ENCODE assay signal across 22 cellular contexts in genomic region chr20:45323731-45324130, GRCh38. TPM values are rescaled to one million over a fixed set of nuclear protein-coding genes. Genes with fewer than 3 reads are reported as not detected.
DNase-seq lines count a peak whose midpoint lies in the region; ATAC-seq and TF ChIP-seq lines count a peak whose summit lies in the region.
"Had no signal": no experiment of that assay in that cellular context is flagged by ENCODE, and none has a peak within 500 bp of the region (broad histone marks: within the 10 kb centered on the region; RNA-seq: fewer than 3 reads in every experiment).

No MANE protein-coding gene starts in this region.

- 0 out of 2 replicates have a peak, but pooled peaks have one; percentile 15 for ATAC-seq in Panc1
- no peak for ATAC-seq in effector memory CD8-positive, alpha-beta T cell (replicated peaks)
- ATAC-seq: stimulated activated effector memory CD8-positive, alpha-beta T cell treated with anti-CD3 and anti-CD28 coated beads, Interleukin-12 subunit alpha, Interleukin-12 subunit beta, amount 100 ng/mL, for 72 hours had no signal

- CTCF ChIA-PET in Caco-2 (lab: Charles Lee) (interaction anchor here (0.7 to 7.4 kb wide), 22 partner anchors 11 to 447 kb away, joined by 3 to 278 read pairs (median 11); partner anchors contain the start of genes PIGT, SYS1, WFDC10A and WFDC2), Panc1 (lab: Charles Lee) (interaction anchor here (0.6 to 1.5 kb wide), 3 partner anchors 12 to 445 kb away, joined by 3 to 10 read pairs (median 3); no protein-coding TSS in a partner anchor)

- H3K79me2 ChIP-seq in osteoblast (ENCODE audit: insufficient read depth, low read length): peaks cover 8% of the 10 kb centered on the region

- H3K27me3 Mint-ChIP-seq in Caco-2 (ENCODE audit: insufficient read depth, unreplicated experiment): no peaks in the 10 kb centered on the region
- H3K27me3 Mint-ChIP-seq in effector memory CD8-positive, alpha-beta T cell: no peaks in the 10 kb centered on the region
- H3K27me3 Mint-ChIP-seq: activated naive CD8-positive, alpha-beta T cell; CD4-positive, CD25-positive, alpha-beta regulatory T cell had no signal

- H3K4me3 Mint-ChIP-seq in Caco-2 (ENCODE audit: unreplicated experiment): no peak overlapping the region
- no peak overlapping the region for H3K4me3 Mint-ChIP-seq in effector memory CD8-positive, alpha-beta T cell
- H3K4me3 Mint-ChIP-seq: activated naive CD8-positive, alpha-beta T cell; activated T-helper 1 cell treated with anti-CD3 and anti-CD28 coated beads, Interleukin-12 subunit alpha, Interleukin-12 subunit beta, Interleukin-2, Interleukin-4 antibody, amounts not matched to agents 30 ng/mL and 10 ng/mL and 1 ng/mL, durations not matched to agents 14 hours and 24 hours and 36 hours; CD4-positive, CD25-positive, alpha-beta regulatory T cell; nephron; stimulated activated effector memory CD8-positive, alpha-beta T cell treated with anti-CD3 and anti-CD28 coated beads, Interleukin-12 subunit alpha, Interleukin-12 subunit beta, amount 100 ng/mL, for 72 hours had no signal

- peak overlapping the region; percentile 3 for H3K27ac Mint-ChIP-seq in Caco-2 (ENCODE audit: unreplicated experiment)
- no peak overlapping the region for H3K27ac Mint-ChIP-seq in effector memory CD8-positive, alpha-beta T cell
- H3K27ac Mint-ChIP-seq: activated naive CD8-positive, alpha-beta T cell; activated T-helper 1 cell treated with anti-CD3 and anti-CD28 coated beads, Interleukin-12 subunit alpha, Interleukin-12 subunit beta, Interleukin-2, Interleukin-4 antibody, amounts not matched to agents 30 ng/mL and 10 ng/mL and 1 ng/mL, durations not matched to agents 14 hours and 24 hours and 36 hours; CD4-positive, CD25-positive, alpha-beta regulatory T cell; nephron; stimulated activated effector memory CD8-positive, alpha-beta T cell treated with anti-CD3 and anti-CD28 coated beads, Interleukin-12 subunit alpha, Interleukin-12 subunit beta, amount 100 ng/mL, for 72 hours had no signal

- H3K36me3 ChIP-seq in Caco-2 (ENCODE audit: control insufficient read depth, insufficient read depth, low read length) (peaks cover 12% of the 10 kb centered on the region), Panc1 (ENCODE audit: control insufficient read depth, insufficient read depth, low read length) (0 out of 2 replicates have a peak, but pooled peaks cover 7% of the 10 kb centered on the region), osteoblast (ENCODE audit: insufficient read depth, low read length) (peaks cover 41% of the 10 kb centered on the region)

- no peak overlapping the region for H2AFZ ChIP-seq in osteoblast (ENCODE audit: low read length)

- no peak for TF ChIP-seq CTCF in Caco-2 (IDR thresholded peaks at IDR 0.05; ENCODE audit: insufficient read depth in 1 of 2, low read depth in 1 of 2, low read length in 1 of 2, severe bottlenecking in 1 of 2, unreplicated experiment in 1 of 2)
- no peak for TF ChIP-seq CTCF in Panc1 (IDR thresholded peaks at IDR 0.05)
- no peak for TF ChIP-seq CTCF in osteoblast (IDR thresholded peaks at IDR 0.05; ENCODE audit: extremely low read depth, low read depth, low read length)

- H3K4me1 ChIP-seq in Caco-2 (peaks cover 8% of the 10 kb centered on the region; the same call in 1 of the 2 replicates), Panc1 (ENCODE audit: control insufficient read depth, insufficient read depth, low read length) (peaks cover 6% of the 10 kb centered on the region), osteoblast (ENCODE audit: insufficient read depth, low read length) (no peaks in the 10 kb centered on the region)

- H3K36me3 Mint-ChIP-seq in Caco-2 (ENCODE audit: insufficient read depth, unreplicated experiment): peaks cover 53% of the 10 kb centered on the region
- peaks cover 12% of the 10 kb centered on the region for H3K36me3 Mint-ChIP-seq in effector memory CD8-positive, alpha-beta T cell (ENCODE audit: insufficient read depth)
- H3K36me3 Mint-ChIP-seq: activated naive CD8-positive, alpha-beta T cell; CD4-positive, CD25-positive, alpha-beta regulatory T cell had no signal

- peaks cover 31% of the 10 kb centered on the region for H4K20me1 ChIP-seq in osteoblast (ENCODE audit: insufficient read depth, low read length)

- intact Hi-C loops in Caco-2 (cut with micrococcal nuclease; ENCODE audit: unreplicated experiment): loop anchor here (1.0 kb wide), 6 partner anchors 20 to 448 kb away; partner anchors contain the start of genes PIGT and SYS1
- intact Hi-C loops in Panc1 (cut with micrococcal nuclease; ENCODE audit: unreplicated experiment): loop anchor here (5.0 to 10.0 kb wide), 2 partner anchors 114 to 451 kb away; no protein-coding TSS in a partner anchor

- no peaks in the 10 kb centered on the region for H3K9me3 Mint-ChIP-seq in Caco-2 (ENCODE audit: unreplicated experiment)
- no peaks in the 10 kb centered on the region for H3K9me3 Mint-ChIP-seq in effector memory CD8-positive, alpha-beta T cell
- H3K9me3 Mint-ChIP-seq: activated T-helper 1 cell treated with anti-CD3 and anti-CD28 coated beads, Interleukin-12 subunit alpha, Interleukin-12 subunit beta, Interleukin-2, Interleukin-4 antibody, amounts not matched to agents 30 ng/mL and 10 ng/mL and 1 ng/mL, durations not matched to agents 14 hours and 24 hours and 36 hours; CD4-positive, CD25-positive, alpha-beta regulatory T cell; nephron; stimulated activated effector memory CD8-positive, alpha-beta T cell treated with anti-CD3 and anti-CD28 coated beads, Interleukin-12 subunit alpha, Interleukin-12 subunit beta, amount 100 ng/mL, for 72 hours had no signal

- BruUV-seq in Caco-2 (replicated peaks; lab: Mats Ljungman, UMichigan): no TSS peak
- no TSS peak for BruUV-seq in Panc1 (replicated peaks; lab: Mats Ljungman, UMichigan)

- DNase-seq in Caco-2 (no peak), Panc1 (ENCODE audit: low read depth, low spot score) (no peak), fibroblast of gingiva (ENCODE audit: low read depth) (peak; percentile 38), osteoblast (ENCODE audit: insufficient read length, low spot score, missing footprints) (peak; percentile 69), SW 1271 (lab: John Stamatoyannopoulos, UW) (no peak), putamen (ENCODE audit: low spot score) (no peak), SKM-1 treated with dmso at 0.1 percent for 144 hours (lab: John Stamatoyannopoulos, UW; ENCODE audit: unreplicated experiment) (no peak)
- DNase-seq in effector memory CD8-positive, alpha-beta T cell: no peak
- DNase-seq: CD4-positive, CD25-positive, alpha-beta regulatory T cell; effector CD4-positive, alpha-beta T cell; esophagus squamous epithelium; NCI-H2171; NCI-H524 treated with DMSO at 0.1 percent for 48 hours; stimulated activated CD4-positive, alpha-beta T cell treated with anti-CD3 and anti-CD28 coated beads, Interleukin-2, amount 100 ng/mL, for 24 hours had no signal

- H3K4me2 ChIP-seq in osteoblast (ENCODE audit: insufficient read depth, low read length): no peak overlapping the region

- H3K27me3 ChIP-seq in Caco-2 (replicated peaks; ENCODE audit: control insufficient read depth, insufficient read depth, low read length) (no peaks in the 10 kb centered on the region), Panc1 (ENCODE audit: control insufficient read depth, insufficient read depth, low read length) (no peaks in the 10 kb centered on the region), osteoblast (ENCODE audit: insufficient read depth, low read length) (no peaks in the 10 kb centered on the region)
- H3K27me3 ChIP-seq: esophagus squamous epithelium, heart left ventricle had no signal

- H3K4me3 ChIP-seq in Caco-2 (ENCODE audit: low read depth, low read length) (no peak overlapping the region), Panc1 (ENCODE audit: low read depth in 2 of 2, low read length in 2 of 2) (no peak overlapping the region), osteoblast (ENCODE audit: insufficient read depth, low read length) (no peak overlapping the region)
- H3K4me3 ChIP-seq: esophagus squamous epithelium, heart left ventricle, skin epidermis had no signal

- H3K9me3 ChIP-seq in Caco-2 (no peaks in the 10 kb centered on the region), Panc1 (ENCODE audit: control insufficient read depth, insufficient read depth, low read depth, low read length) (no peaks in the 10 kb centered on the region), osteoblast (ENCODE audit: low read depth, low read length) (no peaks in the 10 kb centered on the region)
- H3K9me3 ChIP-seq: esophagus squamous epithelium, heart left ventricle had no signal

- POLR2A ChIA-PET in Caco-2 (lab: Charles Lee): interaction anchor here (0.5 to 1.5 kb wide), 7 partner anchors 20 to 115 kb away, joined by 3 to 21 read pairs (median 7); partner anchors contain the start of gene SYS1
- POLR2A ChIA-PET in Panc1 (lab: Charles Lee): no interaction called here

- H3K27ac ChIP-seq in Panc1 (ENCODE audit: low read length) (no peak overlapping the region), osteoblast (ENCODE audit: low read depth, low read length) (peak overlapping the region; percentile 24)
- H3K27ac ChIP-seq: skin epidermis had no signal

- no peaks in the 10 kb centered on the region for H3K4me1 Mint-ChIP-seq in Caco-2 (ENCODE audit: low read depth, unreplicated experiment)
- peaks cover 12 to 20% of the 10 kb centered on the region in 2 donors for H3K4me1 Mint-ChIP-seq in effector memory CD8-positive, alpha-beta T cell (ENCODE audit: low read depth in 2 of 2)
- H3K4me1 Mint-ChIP-seq: nephron had no signal

- in situ Hi-C loops in Panc1 (cut with HindIII; ENCODE audit: low pct_unique_long_range_greater_than_20kb, low sequenced_read_pairs): no loop called here

RNA-seq across cellular contexts. Expression of gene MATN4, which starts 15.6 kb away (rescaled TPM):
- total RNA-seq in Caco-2 (2022) (not detected in 2 replicates), Panc1 (2021; ENCODE audit: unreplicated experiment) (0.15 TPM), osteoblast (under 0.01 TPM in 1 of 2 replicates, not detected in the other)
- polyA plus RNA-seq in Panc1 (2012; ENCODE audit: insufficient read length): 0.31 TPM
- total RNA-seq: CD4-positive, CD25-positive, alpha-beta regulatory T cell; cerebellum; heart left ventricle; temporal lobe had no signal
- polyA plus RNA-seq: heart left ventricle had no signal

RNA-seq across cellular contexts. Expression of gene RBPJL, which starts 17.1 kb away (rescaled TPM):
- not detected in 2 replicates for total RNA-seq in Caco-2 (2022)
- total RNA-seq in Panc1 (2021; ENCODE audit: unreplicated experiment): 0.18 TPM
- not detected for polyA plus RNA-seq in Panc1 (2012; ENCODE audit: insufficient read length)
- not detected in 2 replicates for total RNA-seq in osteoblast
- total RNA-seq: CD4-positive, CD25-positive, alpha-beta regulatory T cell; cerebellum; esophagus squamous epithelium; heart left ventricle; temporal lobe had no signal
- polyA plus RNA-seq: CD4-positive, CD25-positive, alpha-beta regulatory T cell; heart left ventricle had no signal

RNA-seq across cellular contexts. Expression of gene SDC4, which starts 24.5 kb away (rescaled TPM):
- 227 and 242 TPM in 2 replicates for total RNA-seq in Caco-2 (2022)
- total RNA-seq in Panc1 (2021; ENCODE audit: unreplicated experiment): 93.3 TPM
- 63.5 TPM for polyA plus RNA-seq in Panc1 (2012; ENCODE audit: insufficient read length)
- total RNA-seq in osteoblast: 182 and 267 TPM in 2 replicates

RNA-seq across cellular contexts. Expression of gene SYS1, which starts 39.2 kb away (rescaled TPM):
- total RNA-seq in Caco-2 (2022): 62.1 and 67.1 TPM in 2 replicates
- total RNA-seq in Panc1 (2021; ENCODE audit: unreplicated experiment): 29.1 TPM
- polyA plus RNA-seq in Panc1 (2012; ENCODE audit: insufficient read length): 38.8 TPM
- total RNA-seq in osteoblast: 26.5 and 31.8 TPM in 2 replicates

RNA-seq across cellular contexts. Expression of gene TP53TG5, which starts 54.4 kb away (rescaled TPM):
- total RNA-seq in Caco-2 (2022) (not detected in 2 replicates), Panc1 (2021; ENCODE audit: unreplicated experiment) (not detected), osteoblast (not detected in 2 replicates)
- polyA plus RNA-seq in Panc1 (2012; ENCODE audit: insufficient read length): 0.80 TPM
- total RNA-seq: CD4-positive, CD25-positive, alpha-beta regulatory T cell; cerebellum; esophagus squamous epithelium; temporal lobe had no signal

Comparison
In these comparisons a context has a peak if more than half of its experiments do, and no peak if none do; other contexts are left out.
1. DNase-seq: peak in fibroblast of gingiva (single experiment) and osteoblast (single experiment); none in Caco-2 (0 of 2), Panc1 (single experiment), SW 1271 (0 of 2), putamen (single experiment), effector memory CD8-positive, alpha-beta T cell (0 of 3) and SKM-1 treated with dmso at 0.1 percent for 144 hours (single experiment).